In genomic region chr12:71552728-71553501, GRCh38 we compare ENCODE assay signal across 24 cellular contexts.
A peak's percentile ranks its signal among the peaks of the same experiment; 100 is the strongest.
DNase-seq lines count a peak whose midpoint lies in the region; ATAC-seq, FAIRE-seq and TF ChIP-seq lines count a peak whose summit lies in the region.
"Had no signal": no experiment of that assay in that cellular context is flagged by ENCODE, and none has a peak within 500 bp of the region (broad histone marks: within the 10 kb centered on the region; RNA-seq: fewer than 3 reads in every experiment).

No MANE protein-coding gene starts in this region.

- peaks cover 3% of the 10 kb centered on the region for H3K27me3 Mint-ChIP-seq in CD8-positive, alpha-beta T cell (ENCODE audit: low read depth)
- H3K27me3 Mint-ChIP-seq in immature natural killer cell (ENCODE audit: low read depth in 3 of 3) = peaks cover 0 to 3% (median 2%) of the 10 kb centered on the region in 3 donors
- H3K27me3 Mint-ChIP-seq: B cell; CD4-positive, CD25-positive, alpha-beta regulatory T cell had no signal

- peak overlapping the region; percentile 49 for H2AFZ ChIP-seq in neuron (ENCODE audit: low read depth, low read length)
- H2AFZ ChIP-seq: GM23248 had no signal

- ATAC-seq in left lobe of liver (peak; percentile 63), GM18909 (IDR thresholded peaks at IDR 0.05; ENCODE audit: poor library complexity, unreplicated experiment) (no peak)
- ATAC-seq in CD8-positive, alpha-beta T cell = no peak
- ATAC-seq: GM12878, PC-3 had no signal

- peaks cover 32% of the 10 kb centered on the region for H3K4me1 ChIP-seq in neuron (ENCODE audit: insufficient read depth, low read length)
- no peaks in the 10 kb centered on the region for H3K4me1 ChIP-seq in CD8-positive, alpha-beta T cell (ENCODE audit: insufficient read depth, low read length)

- no peaks in the 10 kb centered on the region for H3K27me3 ChIP-seq in neuron (ENCODE audit: insufficient read depth, low read length)
- H3K27me3 ChIP-seq in CD8-positive, alpha-beta T cell (ENCODE audit: insufficient read depth, low read length) = no peaks in the 10 kb centered on the region

- no peak overlapping the region for H3K4me3 ChIP-seq in neuron (ENCODE audit: low read length)
- H3K4me3 ChIP-seq in CD8-positive, alpha-beta T cell (ENCODE audit: low read depth, low read length) = no peak overlapping the region
- H3K4me3 ChIP-seq: GM12878, GM23248, HAP-1 had no signal

- no peak for TF ChIP-seq CTCF in CD8-positive, alpha-beta T cell (IDR thresholded peaks at IDR 0.05)

- no peak overlapping the region for H3K4me3 Mint-ChIP-seq in CD8-positive, alpha-beta T cell
- no peak overlapping the region for H3K4me3 Mint-ChIP-seq in immature natural killer cell
- H3K4me3 Mint-ChIP-seq: B cell; CD4-positive, CD25-positive, alpha-beta regulatory T cell had no signal

- intact Hi-C loops in CD8-positive, alpha-beta T cell (cut with DNase I, micrococcal nuclease) = loop anchor here in 1 of 2 experiments (5.0 kb wide), 1 partner anchor 136 kb away; no protein-coding TSS in a partner anchor

- H3K36me3 Mint-ChIP-seq in CD8-positive, alpha-beta T cell = no peaks in the 10 kb centered on the region
- no peaks in the 10 kb centered on the region for H3K36me3 Mint-ChIP-seq in immature natural killer cell
- H3K36me3 Mint-ChIP-seq: CD4-positive, CD25-positive, alpha-beta regulatory T cell had no signal

- no peak overlapping the region for H3K27ac ChIP-seq in CD8-positive, alpha-beta T cell (ENCODE audit: low read depth, low read length)
- H3K27ac ChIP-seq: GM23248, RWPE1 had no signal

- CTCF ChIA-PET in CD8-positive, alpha-beta T cell (lab: Charles Lee) = interaction anchor here (0.6 kb wide), 1 partner anchor 108 kb away, joined by 3 read pairs; no protein-coding TSS in a partner anchor

- no peaks in the 10 kb centered on the region for H3K4me1 Mint-ChIP-seq in CD8-positive, alpha-beta T cell (ENCODE audit: low read depth)
- H3K4me1 Mint-ChIP-seq in immature natural killer cell = no peaks in the 10 kb centered on the region
- H3K4me1 Mint-ChIP-seq: B cell; CD4-positive, CD25-positive, alpha-beta regulatory T cell had no signal

- peak; percentile 81 for FAIRE-seq in TTC549 (lab: Jason Lieb, UNC)
- FAIRE-seq: GM12878, GM19239 had no signal

- H3K9me3 ChIP-seq in neuron (ENCODE audit: low read length) = no peaks in the 10 kb centered on the region
- no peaks in the 10 kb centered on the region for H3K9me3 ChIP-seq in CD8-positive, alpha-beta T cell (ENCODE audit: low read length)
- H3K9me3 ChIP-seq: HAP-1 had no signal

- POLR2A ChIA-PET in CD8-positive, alpha-beta T cell (lab: Charles Lee) = no interaction called here

- H3K9me3 Mint-ChIP-seq in CD8-positive, alpha-beta T cell = no peaks in the 10 kb centered on the region
- H3K9me3 Mint-ChIP-seq in immature natural killer cell = no peaks in the 10 kb centered on the region

- no peaks in the 10 kb centered on the region for H3K36me3 ChIP-seq in neuron (ENCODE audit: insufficient read depth, low read length)
- no peaks in the 10 kb centered on the region for H3K36me3 ChIP-seq in CD8-positive, alpha-beta T cell (ENCODE audit: insufficient read depth, low read length)
- H3K36me3 ChIP-seq: HAP-1 had no signal

- no peak overlapping the region for H3K27ac Mint-ChIP-seq in CD8-positive, alpha-beta T cell
- H3K27ac Mint-ChIP-seq in immature natural killer cell = no peak overlapping the region
- H3K27ac Mint-ChIP-seq: B cell; CD4-positive, CD25-positive, alpha-beta regulatory T cell had no signal

- DNase-seq in A172 (ENCODE audit: low spot score) (peak; percentile 8), left lobe of liver (ENCODE audit: low spot score) (no peak), HUDEP-2 (lab: John Stamatoyannopoulos, UW; ENCODE audit: unreplicated experiment in 76 of 76) (no peak), immature natural killer cell (no peak)
- no peak for DNase-seq in CD8-positive, alpha-beta T cell
- DNase-seq: 8988T; CD4-positive, CD25-positive, alpha-beta regulatory T cell; DMS153; GM23248; KBM-7; NCI-H1105 treated with DMSO at 0.1 percent for 48 hours; NCI-H187; NCI-H226; NCI-H524 treated with DMSO at 0.1 percent for 48 hours; PC-3; SIG-M5 had no signal
